Comparison of ENCODE assay signal across 11 cellular contexts in genomic region chr14:38646391-38646790, GRCh38.
DNase-seq lines count a peak whose midpoint lies in the region; TF ChIP-seq lines count a peak whose summit lies in the region.
"Had no signal": no experiment of that assay in that cellular context is flagged by ENCODE, and none has a peak within 500 bp of the region (broad histone marks: within the 10 kb centered on the region; RNA-seq: fewer than 3 reads in every experiment).

No MANE protein-coding gene starts in this region.

- POLR2A ChIA-PET in GM10248 (lab: Yijun Ruan, JAX): no interaction called here

- peak; percentile 61 for DNase-seq in DMS 273 (lab: John Stamatoyannopoulos, UW; ENCODE audit: unreplicated experiment)
- no peak for DNase-seq in DMS 273 treated with DMSO at 0.1 percent for 48 hours (lab: John Stamatoyannopoulos, UW)
- DNase-seq in Caki2 (ENCODE audit: low read depth): peak; percentile 2
- peak; percentile 17 for DNase-seq in NCI-H69 (lab: John Stamatoyannopoulos, UW)
- peak; percentile 60 for DNase-seq in medulla oblongata (ENCODE audit: extremely low spot score)
- no peak for DNase-seq in GM10248 (ENCODE audit: extremely low spot score)
- no peak for DNase-seq in NCI-H345 (lab: John Stamatoyannopoulos, UW)
- DNase-seq in activated effector memory CD4-positive, alpha-beta T cell treated with Interleukin-2 at 50 U/mL for 16 hours: no peak
- DNase-seq: C1 segment of cervical spinal cord, NCI-H146, NCI-H510A treated with DMSO at 0.1 percent for 48 hours had no signal

- CTCF ChIA-PET in GM10248 (lab: Yijun Ruan, JAX): interaction anchor here (1.1 kb wide), 1 partner anchor 17 kb away, joined by 3 read pairs; no protein-coding TSS in a partner anchor

- TF ChIP-seq CTCF in GM10248 (IDR thresholded peaks at IDR 0.05; ENCODE audit: control extremely low read depth, extremely low read depth, low read depth, missing control alignments): no peak

- in situ Hi-C loops in Caki2 (cut with HindIII; ENCODE audit: low pct_unique_long_range_greater_than_20kb, low sequenced_read_pairs): no loop called here

Comparison
In these comparisons a context has a peak if more than half of its experiments do, and no peak if none do; other contexts are left out.
1. DNase-seq: peak in DMS 273 (single experiment), Caki2 (single experiment), NCI-H69 (single experiment) and medulla oblongata (single experiment); none in DMS 273 treated with DMSO at 0.1 percent for 48 hours (single experiment), GM10248 (single experiment), NCI-H345 (single experiment) and activated effector memory CD4-positive, alpha-beta T cell treated with Interleukin-2 at 50 U/mL for 16 hours (single experiment).